23 cellular contexts compared by ENCODE assay signal in genomic region chr5:78603636-78604175, GRCh38.
"Had no signal": no experiment of that assay in that cellular context is flagged by ENCODE, and none has a peak within 500 bp of the region (broad histone marks: within the 10 kb centered on the region; RNA-seq: fewer than 3 reads in every experiment).

No MANE protein-coding gene starts in this region.

- H3K36me3 ChIP-seq: ascending aorta had no signal

- H3K4me3 ChIP-seq: ascending aorta, SJSA1 had no signal

- H3K27me3 Mint-ChIP-seq: brain had no signal

- H3K27ac Mint-ChIP-seq: activated CD8-positive, alpha-beta T cell treated with anti-CD3 and anti-CD28 coated beads, Interleukin-2, amount 10 ng/mL, durations not matched to agents 7 days and 5 days; activated naive CD4-positive, alpha-beta T cell treated with anti-CD3 and anti-CD28 coated beads, Interleukin-2, amount 50 U/mL, for 24 hours; T-helper 2 cell treated with Interferon-gamma antibody and Interleukin-4, amounts not matched to agents 5 μg/mL and 100 μg/mL, for 36 hours had no signal

- H3K27ac ChIP-seq: ascending aorta, SJSA1 had no signal

- H3K27me3 ChIP-seq: ascending aorta, SJSA1 had no signal

- H3K4me3 Mint-ChIP-seq: activated CD8-positive, alpha-beta T cell treated with anti-CD3 and anti-CD28 coated beads, Interleukin-2, amount 10 ng/mL, durations not matched to agents 7 days and 5 days; activated naive CD4-positive, alpha-beta T cell treated with anti-CD3 and anti-CD28 coated beads, Interleukin-2, amount 50 U/mL, for 24 hours; brain; central memory CD8-positive, alpha-beta T cell; T-helper 2 cell treated with Interferon-gamma antibody and Interleukin-4, amounts not matched to agents 5 μg/mL and 100 μg/mL, for 36 hours had no signal

- DNase-seq: activated CD4-positive, alpha-beta T cell treated with anti-CD3 and anti-CD28 coated beads for 48 hours; activated CD4-positive, alpha-beta T cell treated with anti-CD3 and anti-CD28 coated beads, Interleukin-2, amount 50 U/mL, for 4 hours; activated CD4-positive, CD25-positive, alpha-beta regulatory T cell treated with anti-CD3 and anti-CD28 coated beads, Interleukin-2, amount 50 U/mL, for 72 hours; activated CD8-positive, alpha-beta memory T cell treated with anti-CD3 and anti-CD28 coated beads, Interleukin-2, amount 50 U/mL, for 48 hours; activated CD8-positive, alpha-beta T cell treated with anti-CD3 and anti-CD28 coated beads, Interleukin-2, amount 10 ng/mL, durations not matched to agents 7 days and 5 days; activated naive CD4-positive, alpha-beta T cell; activated T-cell treated with anti-CD3 and anti-CD28 coated beads, Interleukin-2, amount 50 U/mL, for 1 hour; amniotic stem cell; NCI-H1105; NCI-H1436; NCI-H1694 treated with DMSO at 0.1 percent for 48 hours; NCI-H2029 treated with DMSO at 0.1 percent for 48 hours; NCI-H524; PC-3; SHP77; SW 1271 had no signal

- H3K9me3 Mint-ChIP-seq: activated naive CD4-positive, alpha-beta T cell treated with anti-CD3 and anti-CD28 coated beads, Interleukin-2, amount 50 U/mL, for 24 hours; central memory CD8-positive, alpha-beta T cell; T-helper 2 cell treated with Interferon-gamma antibody and Interleukin-4, amounts not matched to agents 5 μg/mL and 100 μg/mL, for 36 hours had no signal

- H3K9me3 ChIP-seq: ascending aorta, SJSA1 had no signal

- H3K4me1 Mint-ChIP-seq: activated naive CD4-positive, alpha-beta T cell treated with anti-CD3 and anti-CD28 coated beads, Interleukin-2, amount 50 U/mL, for 24 hours; central memory CD8-positive, alpha-beta T cell had no signal

- ATAC-seq: activated CD8-positive, alpha-beta T cell treated with anti-CD3 and anti-CD28 coated beads, Interleukin-2, amount 10 ng/mL, durations not matched to agents 7 days and 5 days; PC-3; SK-N-SH treated with all-trans-retinoic acid at 6 μM for 48 hours had no signal
